ENCODE assay signal across 16 cellular contexts in the genomic region with DNA sequence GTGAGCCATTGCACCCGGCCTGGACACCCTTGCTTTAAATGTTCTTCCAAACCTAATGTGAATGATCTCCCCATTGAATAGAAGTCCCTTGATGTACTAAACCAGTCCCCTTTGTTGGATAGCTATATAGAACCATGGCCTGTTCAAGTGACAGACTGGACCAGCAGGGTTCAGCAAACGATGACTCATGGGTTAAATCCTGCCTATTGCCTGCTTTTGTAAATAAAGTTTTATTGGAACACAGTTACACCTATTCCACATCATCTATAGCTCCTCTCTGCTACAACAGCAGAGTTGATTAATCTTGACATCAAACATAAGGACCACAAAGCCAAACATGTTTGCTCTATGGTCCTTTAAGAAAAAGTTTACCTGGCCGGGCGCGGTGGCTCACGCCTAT. TPM values are rescaled to one million over a fixed set of nuclear protein-coding genes. Genes with fewer than 3 reads are reported as not detected.
A peak's percentile ranks its signal among the peaks of the same experiment; 100 is the strongest.
DNase-seq lines count a peak whose midpoint lies in the region; ATAC-seq, FAIRE-seq and TF ChIP-seq lines count a peak whose summit lies in the region.
"Had no signal": no experiment of that assay in that cellular context is flagged by ENCODE, and none has a peak within 500 bp of the region (broad histone marks: within the 10 kb centered on the region; RNA-seq: fewer than 3 reads in every experiment).

No MANE protein-coding gene starts in this region.

- H3K9ac ChIP-seq in GM12878 (ENCODE audit: control insufficient read depth, insufficient read depth, low read length) = no peak overlapping the region
- H3K9ac ChIP-seq: BLaER1, GM23248 had no signal

- POLR2A ChIA-PET in A549 (lab: Yijun Ruan, JAX) = interaction anchor here (0.6 kb wide), 1 partner anchor 359 kb away, joined by 3 read pairs; no protein-coding TSS in a partner anchor
- POLR2A ChIA-PET in GM12878 (lab: Charles Lee) = interaction anchor here (0.7 kb wide), 1 partner anchor 11 kb away, joined by 10 read pairs; no protein-coding TSS in a partner anchor
- POLR2A ChIA-PET in PC-9 (lab: Charles Lee; ENCODE audit: unreplicated experiment) = interaction anchor here (0.6 kb wide), 1 partner anchor 14 kb away, joined by 17 read pairs; no protein-coding TSS in a partner anchor

- H3K9me2 ChIP-seq in PC-9 (ENCODE audit: insufficient read depth) = no peaks in the 10 kb centered on the region

- in situ Hi-C loops in GM12878 (cut with MboI) = no loop called here

- CTCF ChIA-PET in A549 (lab: Yijun Ruan, JAX) = interaction anchor here (0.6 to 1.8 kb wide), 6 partner anchors 12 to 121 kb away, joined by 3 to 7 read pairs (median 4); no protein-coding TSS in a partner anchor
- CTCF ChIA-PET in GM12878 (lab: Yijun Ruan, JAX) = interaction anchor here (0.6 kb wide), 1 partner anchor 47 kb away, joined by 3 read pairs; no protein-coding TSS in a partner anchor
- CTCF ChIA-PET in PC-9 (lab: Charles Lee) = no interaction called here

- RAD21 ChIA-PET in GM12878 (lab: Charles Lee; ENCODE audit: unreplicated experiment) = no interaction called here

- H3K4me1 ChIP-seq in A549 = peaks cover 8% of the 10 kb centered on the region
- no peaks in the 10 kb centered on the region for H3K4me1 ChIP-seq in GM12878 (ENCODE audit: control insufficient read depth, insufficient read depth, low read length)
- no peaks in the 10 kb centered on the region for H3K4me1 ChIP-seq in mucosa of descending colon (ENCODE audit: low read depth)
- H3K4me1 ChIP-seq in PC-9 (replicated peaks; ENCODE audit: insufficient read depth) = peaks cover 26% of the 10 kb centered on the region
- H3K4me1 ChIP-seq: HAP-1 had no signal

- intact Hi-C loops in GM12878 (cut with micrococcal nuclease; ENCODE audit: unreplicated experiment) (no loop called here), mucosa of descending colon (cut with DNase I, micrococcal nuclease) (no loop called here), PC-9 (cut with micrococcal nuclease; ENCODE audit: unreplicated experiment) (no loop called here)

- no peaks in the 10 kb centered on the region for H3K79me2 ChIP-seq in GM12878 (ENCODE audit: control insufficient read depth, insufficient read depth, low read length)
- no peaks in the 10 kb centered on the region for H3K79me2 ChIP-seq in PC-9 (ENCODE audit: low read depth)

- SMC1A ChIA-PET in GM12878 (lab: Charles Lee; ENCODE audit: uncharacterized antibody, unreplicated experiment) = interaction anchor here (0.6 to 3.1 kb wide), 4 partner anchors 10 to 120 kb away, joined by 3 to 19 read pairs (median 8); no protein-coding TSS in a partner anchor

- ATAC-seq in A549 = no peak
- no peak for ATAC-seq in GM12878
- peak; percentile 64 for ATAC-seq in mucosa of descending colon
- ATAC-seq: CD8-positive, alpha-beta T cell had no signal

- H4K20me1 ChIP-seq in GM12878 (ENCODE audit: control insufficient read depth, insufficient read depth) (no peaks in the 10 kb centered on the region), PC-9 (ENCODE audit: insufficient read depth) (no peaks in the 10 kb centered on the region)
- H4K20me1 ChIP-seq: BLaER1 had no signal

- peaks cover 20% of the 10 kb centered on the region for H3F3A ChIP-seq in PC-9 (ENCODE audit: insufficient read depth, low read depth)

- FAIRE-seq in A549 (lab: Jason Lieb, UNC) (no peak), GM12878 (lab: Jason Lieb, UNC) (no peak)
- FAIRE-seq: G401.6, GM12892, GM18507 had no signal

- no peak for TF ChIP-seq EP300 in A549 (IDR thresholded peaks at IDR 0.05)
- no peak for TF ChIP-seq EP300 in GM12878 (IDR thresholded peaks at IDR 0.05; ENCODE audit: borderline replicate concordance in 1 of 2, control insufficient read depth in 1 of 2, low read depth in 2 of 2, low read length in 2 of 2)

- WGBS in A549 (ENCODE audit: missing lambda C conversion rate) = 78% methylated on average over 6 of the region's 6 CpGs
- WGBS in GM12878 (ENCODE audit: insufficient coverage, insufficient replicate concordance, low lambda C conversion rate, missing lambda C conversion rate) = 53% methylated on average over 6 of the region's 6 CpGs

- no peaks in the 10 kb centered on the region for H3K9me3 ChIP-seq in A549
- no peaks in the 10 kb centered on the region for H3K9me3 ChIP-seq in GM12878 (replicated peaks; ENCODE audit: control insufficient read depth, insufficient read depth, low read length)
- no peaks in the 10 kb centered on the region for H3K9me3 ChIP-seq in mucosa of descending colon
- H3K9me3 ChIP-seq in PC-9 (ENCODE audit: insufficient read depth, low read depth) = no peaks in the 10 kb centered on the region
- H3K9me3 ChIP-seq: HAP-1 had no signal

- H2AFZ ChIP-seq in GM12878 (ENCODE audit: control insufficient read depth, low read depth, low read length) (no peak overlapping the region), PC-9 (no peak overlapping the region)
- H2AFZ ChIP-seq: GM23248 had no signal

- TF ChIP-seq CTCF in A549 (IDR thresholded peaks at IDR 0.05) (no peak), GM12878 (IDR thresholded peaks at IDR 0.05 in 2 of 3, conservative IDR thresholded peaks at IDR 0.05 in 1 of 3; ENCODE audit: control insufficient read depth in 2 of 3, extremely low read depth in 1 of 3, insufficient read depth in 1 of 3, low read depth in 3 of 3, low read length in 3 of 3) (no peak), mucosa of descending colon (IDR thresholded peaks at IDR 0.05) (no peak), PC-9 (conservative IDR thresholded peaks at IDR 0.05) (no peak)

- H3K4me2 ChIP-seq in A549 = no peak overlapping the region
- H3K4me2 ChIP-seq in GM12878 (ENCODE audit: control insufficient read depth, insufficient read depth) = no peak overlapping the region
- no peak overlapping the region for H3K4me2 ChIP-seq in PC-9
- H3K4me2 ChIP-seq: BLaER1 had no signal

- no TSS peak for BruUV-seq in GM12878 (replicated peaks; lab: Mats Ljungman, UMichigan)
- no TSS peak for BruUV-seq in PC-9 (replicated peaks; lab: Mats Ljungman, UMichigan)

- peak; percentile 20 for DNase-seq in DMS53 (lab: John Stamatoyannopoulos, UW)
- DNase-seq in DMS53 treated with DMSO at 0.1 percent for 48 hours (lab: John Stamatoyannopoulos, UW; ENCODE audit: unreplicated experiment) = no peak
- peak in 1 of 2 experiments; percentile 23 for DNase-seq in A549 (ENCODE audit: low read depth in 1 of 2, low spot score in 1 of 2)
- DNase-seq in GM12878 (ENCODE audit: low read depth, low spot score) = no peak
- DNase-seq in mucosa of descending colon = no peak
- DNase-seq in PC-9 = no peak
- no peak for DNase-seq in pons (ENCODE audit: low spot score)
- DNase-seq: Calu3; CD8-positive, alpha-beta T cell; GM23248 had no signal

- H3K36me3 ChIP-seq in GM12878 (ENCODE audit: control insufficient read depth in 2 of 2, insufficient read depth in 2 of 2, low read length in 1 of 2) (no peaks in the 10 kb centered on the region), mucosa of descending colon (ENCODE audit: low read depth) (no peaks in the 10 kb centered on the region), PC-9 (ENCODE audit: low read depth) (no peaks in the 10 kb centered on the region)
- H3K36me3 ChIP-seq: BLaER1, HAP-1 had no signal

- no peak overlapping the region for H3K27ac ChIP-seq in A549
- no peak overlapping the region for H3K27ac ChIP-seq in GM12878 (ENCODE audit: control insufficient read depth, insufficient read depth)
- H3K27ac ChIP-seq in PC-9 = no peak overlapping the region
- H3K27ac ChIP-seq: 22Rv1, BLaER1, GM23248 had no signal

- TF ChIP-seq POLR2A in A549 (IDR thresholded peaks at IDR 0.05; ENCODE audit: low read length) (no peak), GM12878 (IDR thresholded peaks at IDR 0.05; ENCODE audit: low read depth, low read length) (no peak)

- no peak for TF ChIP-seq RAD21 in A549 (conservative IDR thresholded peaks at IDR 0.05 in 1 of 2, IDR thresholded peaks at IDR 0.05 in 1 of 2)
- no peak for TF ChIP-seq RAD21 in GM12878 (IDR thresholded peaks at IDR 0.05; ENCODE audit: insufficient read depth, low read depth, low read length)

- H3K27me3 ChIP-seq in GM12878 (replicated peaks in 1 of 2; ENCODE audit: control insufficient read depth in 2 of 2, insufficient read depth in 2 of 2, low read length in 1 of 2) = no peaks in the 10 kb centered on the region; a peak in 2 of 4 replicates
- H3K27me3 ChIP-seq in PC-9 (ENCODE audit: insufficient read depth, low read depth) = no peaks in the 10 kb centered on the region
- H3K27me3 ChIP-seq: BLaER1 had no signal

- H3K4me3 ChIP-seq in A549 (no peak overlapping the region), GM12878 (no peak overlapping the region), mucosa of descending colon (no peak overlapping the region), PC-9 (no peak overlapping the region)
- H3K4me3 ChIP-seq: BLaER1, GM23248, HAP-1 had no signal

TF ChIP-seq in A549, 52 proteins besides CTCF, POLR2A, EP300 and RAD21 (continues in another document):
- no peak for TF ChIP-seq PHF8 (IDR thresholded peaks at IDR 0.05; ENCODE audit: borderline replicate concordance, low read depth)

TF ChIP-seq in GM12878, 131 proteins besides CTCF, POLR2A, EP300 and RAD21 (continues in another document):
- TF ChIP-seq BRCA1 (IDR thresholded peaks at IDR 0.05; ENCODE audit: low read depth, low read length) (no peak), CBX5 (IDR thresholded peaks at IDR 0.05; ENCODE audit: low read depth) (no peak)

RNA-seq across cellular contexts. Expression of a gene that starts 56.1 kb away (rescaled TPM):
- polyA plus RNA-seq in A549 (2011; rRNA removed) (0.85 and 0.89 TPM in 2 replicates), A549 (2017; fragmentation: RNase III; extraction: RNeasy Plus Mini Kit Qiagen cat#74134 plus additional on column Dnase treatment) (1.6 to 2.9 TPM (median 2.4 TPM) in 3 replicates), GM12878 (2011; rRNA removed) (0.09 and 0.30 TPM in 2 replicates), GM12878 (2014; fragmentation: Illumina TruSeq; extraction: Trizol) (0.03 TPM in 1 of 2 replicates, not detected in the other), GM12878 (2014; fragmentation: Nextera tagmentation; extraction: Ambion mirVana) (not detected), GM12878 (2014; rRNA removed) (0.05 and 0.20 TPM in 2 replicates), GM12878 (2016; fragmentation: Nextera tagmentation; extraction: Ambion mirVana) (not detected)
- 0.65 and 1.1 TPM in 2 replicates for polyA plus RNA-seq in A549 (2012; cell fraction: cytosol; rRNA removed)
- 2.7 and 3.5 TPM in 2 replicates for polyA plus RNA-seq in A549 (2012; cell fraction: nucleus; rRNA removed)
- polyA minus RNA-seq in A549 (2011; rRNA and poly(A)+ RNA removed) = 1.6 and 1.9 TPM in 2 replicates
- 0.22 and 0.33 TPM in 2 replicates for total RNA-seq in GM12878 (2013; cell fraction: nucleolus; rRNA removed)
- total RNA-seq in GM12878 (2014; rRNA removed) (not detected in 2 replicates), GM12878 (2014; rRNA removed; fragmentation: Illumina TruSeq; extraction: Trizol) (0.04 TPM in 1 of 2 replicates, not detected in the other), GM12878 (2021) (0.08 and 0.21 TPM in 2 replicates), mucosa of descending colon (100 to 1,000 TPM in 1 of 3 donors, 10 to 100 TPM in 2; 10.5 to 114 (median 38.7) TPM), PC-9 (2021) (18.6 and 19.9 TPM in 2 replicates)
- not detected for polyA plus RNA-seq in GM12878 (2011; ENCODE audit: low read depth)
- 0.22 and 0.23 TPM in 2 replicates for polyA plus RNA-seq in GM12878 (2011; cell fraction: cytosol; rRNA removed)
- 0.12 and 0.39 TPM in 2 replicates for polyA plus RNA-seq in GM12878 (2011; cell fraction: nucleus; rRNA removed)
- polyA plus RNA-seq in GM12878 (2012) = 0.09 TPM in 1 of 2 replicates, not detected in the other
- 0.22 and 0.82 TPM in 2 replicates for polyA minus RNA-seq in GM12878 (2011; rRNA and poly(A)+ RNA removed)
- not detected in 2 replicates for polyA minus RNA-seq in GM12878 (2011; cell fraction: cytosol; rRNA and poly(A)+ RNA removed)
- 0.38 and 0.48 TPM in 2 replicates for polyA minus RNA-seq in GM12878 (2011; cell fraction: nucleus; rRNA and poly(A)+ RNA removed)

Comparison
In these comparisons a context has a peak if more than half of its experiments do, and no peak if none do; other contexts are left out.
1. RNA of a gene that starts 56.1 kb away (total RNA-seq): 10.5 to 114 TPM in mucosa of descending colon and 18.6 to 19.9 TPM in PC-9; 0.04 to 0.33 TPM in GM12878; every median in the first group is over 4 times any median in the second.